ENCODE assay signal across 9 cellular contexts in the genomic region with DNA sequence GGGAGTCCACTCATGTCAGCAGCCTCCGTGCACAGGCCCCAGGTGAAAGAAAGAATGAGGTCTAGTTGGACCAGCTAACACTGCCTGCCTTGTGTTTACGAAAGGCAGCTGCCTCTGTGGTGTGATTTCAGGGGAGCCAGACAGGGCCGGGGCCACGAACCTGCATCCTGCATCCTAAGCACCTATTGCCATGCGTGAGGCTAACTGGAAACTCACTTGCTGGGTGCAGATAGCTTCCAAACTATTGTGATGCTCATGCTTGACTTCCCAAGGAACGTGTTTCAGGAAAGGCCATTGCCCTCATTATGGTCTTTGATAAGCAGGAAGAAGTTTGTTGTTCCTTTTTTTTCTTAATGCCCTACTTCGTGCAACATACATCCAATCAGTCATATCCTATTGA. TPM values are rescaled to one million over a fixed set of nuclear protein-coding genes. Genes with fewer than 3 reads are reported as not detected.
DNase-seq lines count a peak whose midpoint lies in the region; ATAC-seq and TF ChIP-seq lines count a peak whose summit lies in the region.
"Had no signal": no experiment of that assay in that cellular context is flagged by ENCODE, and none has a peak within 500 bp of the region (broad histone marks: within the 10 kb centered on the region; RNA-seq: fewer than 3 reads in every experiment).

No MANE protein-coding gene starts in this region.

- H2AFZ ChIP-seq in ACC112 (ENCODE audit: low read length, unreplicated experiment), result no peak overlapping the region
- H2AFZ ChIP-seq in Karpas-422 (ENCODE audit: low read length), result no peak overlapping the region

- no peaks in the 10 kb centered on the region for H4K20me1 ChIP-seq in Karpas-422 (ENCODE audit: insufficient read depth, low read depth, low read length)

- H3K36me3 Mint-ChIP-seq in natural killer cell, result peaks cover 7% of the 10 kb centered on the region

- peak overlapping the region; percentile 72 for H3K4me3 Mint-ChIP-seq in natural killer cell

- no peak for ATAC-seq in natural killer cell
- no peak for ATAC-seq in HG02885 (IDR thresholded peaks at IDR 0.05; ENCODE audit: poor library complexity, unreplicated experiment)
- ATAC-seq in HG03432 (IDR thresholded peaks at IDR 0.05; ENCODE audit: unreplicated experiment), result no peak
- ATAC-seq in left colon, result no peak

- DNase-seq in RPMI8226 (peak; percentile 59), natural killer cell (no peak), left colon (no peak), Karpas-422 (no peak)
- DNase-seq: NCI-H524 had no signal

- H3K9me3 Mint-ChIP-seq in natural killer cell, result no peaks in the 10 kb centered on the region

- H3K4me1 Mint-ChIP-seq in natural killer cell, result peaks cover 47 to 50% of the 10 kb centered on the region in 2 donors

- H3K4me1 ChIP-seq in ACC112 (ENCODE audit: control insufficient read depth, insufficient read depth, low read length, unreplicated experiment), result peaks cover 34% of the 10 kb centered on the region
- H3K4me1 ChIP-seq in Karpas-422 (ENCODE audit: low read length), result peaks cover 23% of the 10 kb centered on the region

- H3K9me3 ChIP-seq in Karpas-422 (ENCODE audit: low read length), result no peaks in the 10 kb centered on the region

- H3K27ac ChIP-seq in ACC112 (ENCODE audit: low read depth, low read length) (no peak overlapping the region), angular gyrus (ENCODE audit: low read depth, low read length) (peak overlapping the region; percentile 81), Karpas-422 (ENCODE audit: low read length) (no peak overlapping the region)

- peak overlapping the region; percentile 95 to 99 for H3K27ac Mint-ChIP-seq in natural killer cell

- peaks cover 50% of the 10 kb centered on the region for H3K79me2 ChIP-seq in ACC112 (ENCODE audit: control insufficient read depth, insufficient read depth, low read length, unreplicated experiment)
- peaks cover 25% of the 10 kb centered on the region for H3K79me2 ChIP-seq in Karpas-422 (ENCODE audit: low read length)

- H3K4me2 ChIP-seq in Karpas-422 (ENCODE audit: low read depth, low read length, poor library complexity, severe bottlenecking), result no peak overlapping the region

- H3K27me3 Mint-ChIP-seq in natural killer cell (ENCODE audit: low read depth in 2 of 2), result no peaks in the 10 kb centered on the region

- H3K36me3 ChIP-seq in ACC112 (ENCODE audit: insufficient read depth, low read length) (0 out of 2 replicates have a peak, but pooled peaks cover 3% of the 10 kb centered on the region), Karpas-422 (ENCODE audit: insufficient read depth, low read length) (no peaks in the 10 kb centered on the region)

- no peaks in the 10 kb centered on the region for H3K27me3 ChIP-seq in ACC112 (ENCODE audit: insufficient read depth, low read length)
- no peaks in the 10 kb centered on the region for H3K27me3 ChIP-seq in Karpas-422 (ENCODE audit: low read length)

- no peak overlapping the region for H3K9ac ChIP-seq in Karpas-422 (ENCODE audit: low read length)

- no peaks in the 10 kb centered on the region for H3K9me2 ChIP-seq in Karpas-422 (replicated peaks; ENCODE audit: insufficient read depth, low read length)

- TF ChIP-seq CTCF in natural killer cell (IDR thresholded peaks at IDR 0.05), result no peak

- intact Hi-C loops in natural killer cell (cut with micrococcal nuclease) (loop anchor here (5.0 to 10.0 kb wide), 3 partner anchors 132 to 496 kb away; a partner anchor contains a TSS), left colon (cut with DNase I, micrococcal nuclease) (loop anchor here in 1 of 2 donors (10.0 kb wide), 1 partner anchor 92 kb away; no protein-coding TSS in a partner anchor)

- H3K4me3 ChIP-seq in ACC112 (ENCODE audit: low read depth, low read length) (peak overlapping the region; percentile 88), Karpas-422 (ENCODE audit: low read length) (no peak overlapping the region)

RNA-seq across cellular contexts. Expression of a gene that starts 2.3 kb away (rescaled TPM):
- total RNA-seq in natural killer cell, result 10 to 100 TPM; 50.6 to 68.5 (median 59.8) TPM
- 10 to 100 TPM; 45.5 to 51.3 TPM for total RNA-seq in left colon
- total RNA-seq in Karpas-422 (2014; rRNA removed; shearing (Covaris generic); ENCODE audit: low replicate concordance), result 29.8 and 35.5 TPM in 2 replicates
